ENCODE assay signal across 1 cellular context in the genomic region with DNA sequence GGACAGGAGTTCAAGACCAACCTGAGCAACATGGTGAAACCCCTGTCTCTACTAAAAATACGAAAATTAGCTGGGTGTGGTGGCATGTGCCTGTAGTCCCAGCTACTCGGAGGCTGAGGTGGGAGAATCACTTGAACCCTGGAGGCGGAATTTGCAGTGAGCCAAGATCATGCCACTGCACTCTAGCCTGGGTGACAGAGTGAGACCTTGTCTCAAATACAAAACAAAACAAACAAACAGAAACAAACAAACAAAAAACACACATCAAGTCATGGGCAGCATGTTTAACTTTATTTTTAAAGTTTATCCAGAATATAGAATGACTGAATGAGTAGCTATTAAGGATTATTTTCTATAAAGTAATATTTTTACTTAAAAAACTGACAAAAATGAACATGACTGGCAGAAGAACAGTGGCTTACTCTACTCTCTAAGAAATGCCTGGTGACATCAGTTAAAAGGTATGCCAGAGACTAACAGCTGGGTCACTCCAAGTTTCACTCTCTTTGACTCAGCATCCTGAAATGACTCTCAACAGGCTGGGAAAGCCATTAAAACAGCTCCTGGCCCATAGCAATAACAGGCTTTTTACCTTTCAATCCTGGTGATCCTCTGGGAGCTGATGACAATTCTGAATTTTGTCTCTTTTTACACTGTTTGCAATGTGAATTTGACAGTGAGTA.
TF ChIP-seq lines count a peak whose summit lies in the region.

No MANE protein-coding gene starts in this region.

TF ChIP-seq in HepG2, 621 proteins besides CTCF, POLR2A, EP300 and RAD21 (continued from another document and continues in another):
- TF ChIP-seq ZNF646 (CRISPR knock-in tag; IDR thresholded peaks at IDR 0.05) = no peak
- peak; percentile 34 for TF ChIP-seq PAXIP1 (CRISPR knock-in tag; conservative IDR thresholded peaks at IDR 0.05)
- no peak for TF ChIP-seq STAT5B (CRISPR knock-in tag; IDR thresholded peaks at IDR 0.05)
- TF ChIP-seq MXI1 (IDR thresholded peaks at IDR 0.05; ENCODE audit: borderline replicate concordance, low read depth, low read length) = 0 out of 3 replicates have a peak, but pooled peaks have one; percentile 18
- TF ChIP-seq TEAD3 (CRISPR knock-in tag; optimal IDR thresholded peaks at IDR 0.05; ENCODE audit: borderline replicate concordance) = peak; percentile 79
- no peak for TF ChIP-seq ZNF878 (CRISPR knock-in tag; IDR thresholded peaks at IDR 0.05)
- no peak for TF ChIP-seq ZNF687 (CRISPR knock-in tag; IDR thresholded peaks at IDR 0.05)
- no peak for TF ChIP-seq FOXO1 (CRISPR knock-in tag; IDR thresholded peaks at IDR 0.05)
- TF ChIP-seq FOSL2 (CRISPR knock-in tag; IDR thresholded peaks at IDR 0.05) = peak; percentile 87
- no peak for TF ChIP-seq GMEB1 (CRISPR knock-in tag; IDR thresholded peaks at IDR 0.05; ENCODE audit: borderline replicate concordance)
- TF ChIP-seq ZNF30 (CRISPR knock-in tag; IDR thresholded peaks at IDR 0.05) = no peak
- no peak for TF ChIP-seq ZNF891 (CRISPR knock-in tag; IDR thresholded peaks at IDR 0.05)
- TF ChIP-seq CBFB (CRISPR knock-in tag; IDR thresholded peaks at IDR 0.05) = no peak
- TF ChIP-seq BCL6 (CRISPR knock-in tag; IDR thresholded peaks at IDR 0.05) = peak; percentile 94
- TF ChIP-seq ZNF510 (CRISPR knock-in tag; IDR thresholded peaks at IDR 0.05; ENCODE audit: low read depth) = no peak
- TF ChIP-seq, protein P1, sequence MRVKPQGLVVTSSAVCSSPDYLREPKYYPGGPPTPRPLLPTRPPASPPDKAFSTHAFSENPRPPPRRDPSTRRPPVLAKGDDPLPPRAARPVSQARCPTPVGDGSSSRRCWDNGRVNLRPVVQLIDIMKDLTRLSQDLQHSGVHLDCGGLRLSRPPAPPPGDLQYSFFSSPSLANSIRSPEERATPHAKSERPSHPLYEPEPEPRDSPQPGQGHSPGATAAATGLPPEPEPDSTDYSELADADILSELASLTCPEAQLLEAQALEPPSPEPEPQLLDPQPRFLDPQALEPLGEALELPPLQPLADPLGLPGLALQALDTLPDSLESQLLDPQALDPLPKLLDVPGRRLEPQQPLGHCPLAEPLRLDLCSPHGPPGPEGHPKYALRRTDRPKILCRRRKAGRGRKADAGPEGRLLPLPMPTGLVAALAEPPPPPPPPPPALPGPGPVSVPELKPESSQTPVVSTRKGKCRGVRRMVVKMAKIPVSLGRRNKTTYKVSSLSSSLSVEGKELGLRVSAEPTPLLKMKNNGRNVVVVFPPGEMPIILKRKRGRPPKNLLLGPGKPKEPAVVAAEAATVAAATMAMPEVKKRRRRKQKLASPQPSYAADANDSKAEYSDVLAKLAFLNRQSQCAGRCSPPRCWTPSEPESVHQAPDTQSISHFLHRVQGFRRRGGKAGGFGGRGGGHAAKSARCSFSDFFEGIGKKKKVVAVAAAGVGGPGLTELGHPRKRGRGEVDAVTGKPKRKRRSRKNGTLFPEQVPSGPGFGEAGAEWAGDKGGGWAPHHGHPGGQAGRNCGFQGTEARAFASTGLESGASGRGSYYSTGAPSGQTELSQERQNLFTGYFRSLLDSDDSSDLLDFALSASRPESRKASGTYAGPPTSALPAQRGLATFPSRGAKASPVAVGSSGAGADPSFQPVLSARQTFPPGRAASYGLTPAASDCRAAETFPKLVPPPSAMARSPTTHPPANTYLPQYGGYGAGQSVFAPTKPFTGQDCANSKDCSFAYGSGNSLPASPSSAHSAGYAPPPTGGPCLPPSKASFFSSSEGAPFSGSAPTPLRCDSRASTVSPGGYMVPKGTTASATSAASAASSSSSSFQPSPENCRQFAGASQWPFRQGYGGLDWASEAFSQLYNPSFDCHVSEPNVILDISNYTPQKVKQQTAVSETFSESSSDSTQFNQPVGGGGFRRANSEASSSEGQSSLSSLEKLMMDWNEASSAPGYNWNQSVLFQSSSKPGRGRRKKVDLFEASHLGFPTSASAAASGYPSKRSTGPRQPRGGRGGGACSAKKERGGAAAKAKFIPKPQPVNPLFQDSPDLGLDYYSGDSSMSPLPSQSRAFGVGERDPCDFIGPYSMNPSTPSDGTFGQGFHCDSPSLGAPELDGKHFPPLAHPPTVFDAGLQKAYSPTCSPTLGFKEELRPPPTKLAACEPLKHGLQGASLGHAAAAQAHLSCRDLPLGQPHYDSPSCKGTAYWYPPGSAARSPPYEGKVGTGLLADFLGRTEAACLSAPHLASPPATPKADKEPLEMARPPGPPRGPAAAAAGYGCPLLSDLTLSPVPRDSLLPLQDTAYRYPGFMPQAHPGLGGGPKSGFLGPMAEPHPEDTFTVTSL (CRISPR knock-in tag; IDR thresholded peaks at IDR 0.05; ENCODE audit: borderline replicate concordance) = peak; percentile 37; the same call in 1 of the 2 replicates
- TF ChIP-seq ZNF567 (CRISPR knock-in tag; IDR thresholded peaks at IDR 0.05; ENCODE audit: borderline replicate concordance) = no peak
- no peak for TF ChIP-seq SNAPC2 (CRISPR knock-in tag; IDR thresholded peaks at IDR 0.05)
- TF ChIP-seq, protein P2, sequence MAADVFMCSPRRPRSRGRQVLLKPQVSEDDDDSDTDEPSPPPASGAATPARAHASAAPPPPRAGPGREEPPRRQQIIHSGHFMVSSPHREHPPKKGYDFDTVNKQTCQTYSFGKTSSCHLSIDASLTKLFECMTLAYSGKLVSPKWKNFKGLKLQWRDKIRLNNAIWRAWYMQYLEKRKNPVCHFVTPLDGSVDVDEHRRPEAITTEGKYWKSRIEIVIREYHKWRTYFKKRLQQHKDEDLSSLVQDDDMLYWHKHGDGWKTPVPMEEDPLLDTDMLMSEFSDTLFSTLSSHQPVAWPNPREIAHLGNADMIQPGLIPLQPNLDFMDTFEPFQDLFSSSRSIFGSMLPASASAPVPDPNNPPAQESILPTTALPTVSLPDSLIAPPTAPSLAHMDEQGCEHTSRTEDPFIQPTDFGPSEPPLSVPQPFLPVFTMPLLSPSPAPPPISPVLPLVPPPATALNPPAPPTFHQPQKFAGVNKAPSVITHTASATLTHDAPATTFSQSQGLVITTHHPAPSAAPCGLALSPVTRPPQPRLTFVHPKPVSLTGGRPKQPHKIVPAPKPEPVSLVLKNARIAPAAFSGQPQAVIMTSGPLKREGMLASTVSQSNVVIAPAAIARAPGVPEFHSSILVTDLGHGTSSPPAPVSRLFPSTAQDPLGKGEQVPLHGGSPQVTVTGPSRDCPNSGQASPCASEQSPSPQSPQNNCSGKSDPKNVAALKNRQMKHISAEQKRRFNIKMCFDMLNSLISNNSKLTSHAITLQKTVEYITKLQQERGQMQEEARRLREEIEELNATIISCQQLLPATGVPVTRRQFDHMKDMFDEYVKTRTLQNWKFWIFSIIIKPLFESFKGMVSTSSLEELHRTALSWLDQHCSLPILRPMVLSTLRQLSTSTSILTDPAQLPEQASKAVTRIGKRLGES (CRISPR knock-in tag; IDR thresholded peaks at IDR 0.05; ENCODE audit: borderline replicate concordance) = no peak
- no peak for TF ChIP-seq KDM3A (CRISPR knock-in tag; IDR thresholded peaks at IDR 0.05; ENCODE audit: low read depth)
- TF ChIP-seq, protein P3, sequence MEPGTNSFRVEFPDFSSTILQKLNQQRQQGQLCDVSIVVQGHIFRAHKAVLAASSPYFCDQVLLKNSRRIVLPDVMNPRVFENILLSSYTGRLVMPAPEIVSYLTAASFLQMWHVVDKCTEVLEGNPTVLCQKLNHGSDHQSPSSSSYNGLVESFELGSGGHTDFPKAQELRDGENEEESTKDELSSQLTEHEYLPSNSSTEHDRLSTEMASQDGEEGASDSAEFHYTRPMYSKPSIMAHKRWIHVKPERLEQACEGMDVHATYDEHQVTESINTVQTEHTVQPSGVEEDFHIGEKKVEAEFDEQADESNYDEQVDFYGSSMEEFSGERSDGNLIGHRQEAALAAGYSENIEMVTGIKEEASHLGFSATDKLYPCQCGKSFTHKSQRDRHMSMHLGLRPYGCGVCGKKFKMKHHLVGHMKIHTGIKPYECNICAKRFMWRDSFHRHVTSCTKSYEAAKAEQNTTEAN (CRISPR knock-in tag; conservative IDR thresholded peaks at IDR 0.05) = no peak
